In genomic region chr9:122946486-122947003, GRCh38 we compare ENCODE assay signal across 13 cellular contexts.
"Had no signal": no experiment of that assay in that cellular context is flagged by ENCODE, and none has a peak within 500 bp of the region (broad histone marks: within the 10 kb centered on the region; RNA-seq: fewer than 3 reads in every experiment).

No MANE protein-coding gene starts in this region.

- H3K4me3 Mint-ChIP-seq: activated naive CD8-positive, alpha-beta T cell treated with anti-CD3 and anti-CD28 coated beads for 36 hours; activated T-cell treated with anti-CD3 and anti-CD28 coated beads, Interleukin-2, amount 50 U/mL, for 24 hours; dendritic cell treated with granulocyte-macrophage colony-stimulating factor and Interleukin-4, amounts not matched to agents 40 ng/mL and 50 ng/mL, for 4 days had no signal

- H3K9me3 ChIP-seq: gastrocnemius medialis, tibial artery had no signal

- H3K27ac ChIP-seq: brain microvascular endothelial cell, gastrocnemius medialis had no signal

- H3K27ac Mint-ChIP-seq: activated naive CD8-positive, alpha-beta T cell treated with anti-CD3 and anti-CD28 coated beads for 36 hours; dendritic cell treated with granulocyte-macrophage colony-stimulating factor and Interleukin-4, amounts not matched to agents 40 ng/mL and 50 ng/mL, for 4 days had no signal

- H3K36me3 ChIP-seq: brain microvascular endothelial cell, gastrocnemius medialis had no signal

- H3K9me3 Mint-ChIP-seq: activated naive CD8-positive, alpha-beta T cell treated with anti-CD3 and anti-CD28 coated beads for 36 hours; activated T-cell treated with anti-CD3 and anti-CD28 coated beads, Interleukin-2, amount 50 U/mL, for 24 hours; dendritic cell treated with granulocyte-macrophage colony-stimulating factor and Interleukin-4, amounts not matched to agents 40 ng/mL and 50 ng/mL, for 4 days; T-helper 2 cell treated with Interferon-gamma antibody and Interleukin-4, amounts not matched to agents 5 μg/mL and 100 μg/mL, for 36 hours had no signal

- H3K27me3 ChIP-seq: brain microvascular endothelial cell, gastrocnemius medialis, tibial artery had no signal

- FAIRE-seq: small intestine had no signal

- DNase-seq: activated gamma-delta T cell; activated naive CD8-positive, alpha-beta T cell treated with anti-CD3 and anti-CD28 coated beads for 36 hours; activated T-cell treated with anti-CD3 and anti-CD28 coated beads, Interleukin-2, amount 50 U/mL, for 24 hours; brain microvascular endothelial cell; cerebellar nuclear complex; gastrocnemius medialis; hippocampal formation; kidney glomerular epithelial cell; small intestine; tibial artery had no signal

- H3K4me3 ChIP-seq: gastrocnemius medialis, tibial artery had no signal

- H3K27me3 Mint-ChIP-seq: activated naive CD8-positive, alpha-beta T cell treated with anti-CD3 and anti-CD28 coated beads for 36 hours; activated T-cell treated with anti-CD3 and anti-CD28 coated beads, Interleukin-2, amount 50 U/mL, for 24 hours; dendritic cell treated with granulocyte-macrophage colony-stimulating factor and Interleukin-4, amounts not matched to agents 40 ng/mL and 50 ng/mL, for 4 days had no signal

- ATAC-seq: activated CD4-positive, CD25-positive, alpha-beta regulatory T cell treated with anti-CD3 and anti-CD28 coated beads, Interleukin-2, amount 50 U/mL, for 24 hours; gastrocnemius medialis had no signal
